In the genomic region with DNA sequence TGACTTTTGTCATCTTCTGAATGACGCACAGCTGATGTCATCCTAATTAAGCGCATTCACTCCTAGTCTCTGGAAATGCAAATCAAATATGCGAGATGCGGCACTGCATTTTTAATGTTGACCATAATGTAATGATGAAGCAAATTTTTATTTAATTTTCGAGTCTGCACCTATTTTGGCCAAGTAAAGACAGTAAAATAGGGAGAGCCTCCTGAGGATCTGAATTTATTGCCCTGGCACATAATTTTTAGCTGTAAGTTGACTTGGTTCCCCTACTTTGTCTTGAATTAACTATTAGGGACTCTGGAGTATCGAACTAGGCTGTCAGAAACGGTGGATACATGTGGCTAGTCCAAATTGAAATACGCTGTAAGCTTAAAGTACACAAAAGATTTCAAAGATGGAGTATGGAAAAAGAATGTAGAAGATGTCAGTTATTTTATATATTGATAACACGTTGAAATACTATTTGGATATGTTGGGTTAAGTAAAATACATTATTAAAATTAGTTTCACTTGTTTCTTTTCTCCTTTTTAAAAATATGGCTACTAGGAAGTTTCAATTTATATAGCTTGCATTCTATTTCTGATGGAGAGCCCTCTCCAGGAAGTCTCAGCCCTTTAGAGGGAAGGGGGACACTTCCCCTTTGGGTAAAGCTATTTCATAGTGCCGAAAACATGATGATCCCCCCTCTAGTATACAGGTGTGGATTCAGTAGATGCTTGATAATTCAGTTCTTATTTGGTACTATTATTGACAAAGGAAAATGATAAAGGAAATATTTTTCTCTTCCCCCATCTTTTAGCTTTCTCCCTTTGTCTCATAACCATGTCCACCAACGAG, we compare ENCODE assay signal across 8 cellular contexts. TPM values are rescaled to one million over a fixed set of nuclear protein-coding genes. Genes with fewer than 3 reads are reported as not detected.
DNase-seq lines count a peak whose midpoint lies in the region; ATAC-seq and TF ChIP-seq lines count a peak whose summit lies in the region.

No MANE protein-coding gene starts in this region.

- H3K4me3 ChIP-seq in HCT116 (replicated peaks in 1 of 2; ENCODE audit: low read depth in 1 of 2, low read length in 2 of 2) (peak overlapping the region; percentile 86 to 92), kidney epithelial cell (ENCODE audit: low read depth, low read length) (peak overlapping the region; percentile 100), thymus (ENCODE audit: low read length) (peak overlapping the region; percentile 91)

- H3K27me3 Mint-ChIP-seq in activated naive CD8-positive, alpha-beta T cell treated with anti-CD3 and anti-CD28 coated beads, Interleukin-2, amount 10 ng/mL, durations not matched to agents 7 days and 5 days, result no peaks in the 10 kb centered on the region

- H3K9me3 Mint-ChIP-seq in activated naive CD8-positive, alpha-beta T cell treated with anti-CD3 and anti-CD28 coated beads, Interleukin-2, amount 10 ng/mL, durations not matched to agents 7 days and 5 days, result no peaks in the 10 kb centered on the region

- peaks cover 28% of the 10 kb centered on the region for H3K36me3 Mint-ChIP-seq in activated naive CD8-positive, alpha-beta T cell treated with anti-CD3 and anti-CD28 coated beads, Interleukin-2, amount 10 ng/mL, durations not matched to agents 7 days and 5 days

- RAD21 ChIA-PET in HCT116 (lab: Charles Lee; ENCODE audit: low non-redundant PET in 1 of 2, low total read pairs in 2 of 2, uncharacterized antibody in 2 of 2, unreplicated experiment in 2 of 2), result no interaction called here

- H3K9me3 ChIP-seq in HCT116 (ENCODE audit: control insufficient read depth in 1 of 2, insufficient read depth in 1 of 2, low read depth in 1 of 2, low read length in 2 of 2) (no peaks in the 10 kb centered on the region), thymus (ENCODE audit: control insufficient read depth) (no peaks in the 10 kb centered on the region)

- no peak for TF ChIP-seq RAD21 in HCT116 (IDR thresholded peaks at IDR 0.05; ENCODE audit: low read depth)

- in situ Hi-C loops in G401 (cut with HindIII; ENCODE audit: low sequenced_read_pairs), result no loop called here

- peaks cover 12% of the 10 kb centered on the region for H3K4me1 Mint-ChIP-seq in activated naive CD8-positive, alpha-beta T cell treated with anti-CD3 and anti-CD28 coated beads, Interleukin-2, amount 10 ng/mL, durations not matched to agents 7 days and 5 days

- no peaks in the 10 kb centered on the region for H3K9me2 ChIP-seq in HCT116 (ENCODE audit: insufficient read depth)

- no peak overlapping the region for H2AFZ ChIP-seq in HCT116 (ENCODE audit: low read depth, low read length, poor library complexity, severe bottlenecking)

- CTCF ChIA-PET in HCT116 (lab: Charles Lee), result no interaction called here

- POLR2A ChIA-PET in HCT116 (lab: Charles Lee), result interaction anchor here (0.7 to 1.8 kb wide), 3 partner anchors 11 to 17 kb away, joined by 3 to 6 read pairs (median 3); no protein-coding TSS in a partner anchor
- POLR2A ChIA-PET in activated naive CD8-positive, alpha-beta T cell treated with anti-CD3 and anti-CD28 coated beads, Interleukin-2, amount 10 ng/mL, durations not matched to agents 7 days and 5 days (lab: Charles Lee), result interaction anchor here (0.6 to 2.3 kb wide), 5 partner anchors 17 to 452 kb away, joined by 3 to 17 read pairs (median 5); no protein-coding TSS in a partner anchor

- BruUV-seq in HCT116 (replicated peaks; lab: Mats Ljungman, UMichigan), result TSS peak; percentile 59

- H3K79me2 ChIP-seq in HCT116 (ENCODE audit: insufficient read depth, low read length), result peaks cover 58% of the 10 kb centered on the region

- H3K4me2 ChIP-seq in HCT116 (ENCODE audit: low read length), result peak overlapping the region; percentile 88

- ATAC-seq in HCT116 (no peak), HG02884 (IDR thresholded peaks at IDR 0.05; ENCODE audit: unreplicated experiment) (no peak)
- ATAC-seq in activated naive CD8-positive, alpha-beta T cell treated with anti-CD3 and anti-CD28 coated beads, Interleukin-2, amount 10 ng/mL, durations not matched to agents 7 days and 5 days (ENCODE audit: low read depth), result no peak

- H3K4me3 Mint-ChIP-seq in activated naive CD8-positive, alpha-beta T cell treated with anti-CD3 and anti-CD28 coated beads, Interleukin-2, amount 10 ng/mL, durations not matched to agents 7 days and 5 days, result peak overlapping the region; percentile 98

- peak overlapping the region; percentile 95 for H3K27ac Mint-ChIP-seq in activated naive CD8-positive, alpha-beta T cell treated with anti-CD3 and anti-CD28 coated beads, Interleukin-2, amount 10 ng/mL, durations not matched to agents 7 days and 5 days

- no peak for TF ChIP-seq POLR2A in HCT116 (IDR thresholded peaks at IDR 0.05; ENCODE audit: borderline replicate concordance, extremely low read depth, insufficient read depth, insufficient read length)

- H3K9ac ChIP-seq in HCT116 (ENCODE audit: low read length), result peak overlapping the region; percentile 98

- H3K27me3 ChIP-seq in HCT116 (ENCODE audit: insufficient read depth, low read length) (no peaks in the 10 kb centered on the region), kidney epithelial cell (ENCODE audit: control insufficient read depth, insufficient read depth, low read length) (no peaks in the 10 kb centered on the region), thymus (ENCODE audit: control insufficient read depth, insufficient read depth) (no peaks in the 10 kb centered on the region)

- TF ChIP-seq CTCF in HCT116 (IDR thresholded peaks at IDR 0.05 in 2 of 3, conservative IDR thresholded peaks at IDR 0.05 in 1 of 3; ENCODE audit: borderline replicate concordance in 1 of 3, insufficient read depth in 1 of 3, low read depth in 2 of 3, low read length in 2 of 3), result no peak
- no peak for TF ChIP-seq CTCF in kidney epithelial cell (IDR thresholded peaks at IDR 0.05; ENCODE audit: insufficient read depth, low read length, poor library complexity, severe bottlenecking)

- peak; percentile 60 for DNase-seq in A172 (ENCODE audit: low spot score)
- DNase-seq in HCT116 (ENCODE audit: low read depth, low spot score), result peak; percentile 36
- DNase-seq in activated naive CD8-positive, alpha-beta T cell treated with anti-CD3 and anti-CD28 coated beads, Interleukin-2, amount 10 ng/mL, durations not matched to agents 7 days and 5 days, result no peak
- DNase-seq in kidney epithelial cell (ENCODE audit: low read depth), result no peak
- DNase-seq in G401 (ENCODE audit: low spot score), result no peak
- DNase-seq in hypothalamus (lab: John Stamatoyannopoulos, UW), result no peak

- H3K4me1 ChIP-seq in HCT116 (ENCODE audit: control insufficient read depth in 1 of 2, insufficient read depth in 2 of 2, low read length in 2 of 2) (peaks cover 17 to 22% of the 10 kb centered on the region in 2 experiments), thymus (ENCODE audit: control insufficient read depth, insufficient read depth, low read length) (no peaks in the 10 kb centered on the region)

- H4K20me1 ChIP-seq in HCT116 (ENCODE audit: insufficient read depth), result peaks cover 22% of the 10 kb centered on the region; the same call in 1 of the 2 replicates

- WGBS in thymus, result 9% methylated on average over 11 of the region's 11 CpGs

- H3K36me3 ChIP-seq in HCT116 (ENCODE audit: control insufficient read depth in 1 of 2, insufficient read depth in 2 of 2, low read length in 2 of 2), result peaks cover 36 to 47% of the 10 kb centered on the region in 2 experiments
- peaks cover 1% of the 10 kb centered on the region for H3K36me3 ChIP-seq in kidney epithelial cell (ENCODE audit: control insufficient read depth, insufficient read depth, low read length)
- H3K36me3 ChIP-seq in thymus (ENCODE audit: control insufficient read depth, insufficient read depth), result peaks cover 30% of the 10 kb centered on the region

- intact Hi-C loops in HCT116 (cut with micrococcal nuclease), result no loop called here

- H3K27ac ChIP-seq in HCT116 (ENCODE audit: low read depth, low read length), result peak overlapping the region; percentile 89
- H3K27ac ChIP-seq in thymus (ENCODE audit: low read depth), result no peak overlapping the region

TF ChIP-seq in HCT116, 20 proteins besides CTCF, POLR2A, EP300 and RAD21:
- TF ChIP-seq TCF7L2 (IDR thresholded peaks at IDR 0.05; ENCODE audit: borderline replicate concordance, extremely low read depth, insufficient read depth, insufficient read length) (no peak), POLR2AphosphoS5 (IDR thresholded peaks at IDR 0.05; ENCODE audit: low read depth, low read length) (no peak), ZFX (IDR thresholded peaks at IDR 0.05) (no peak), EGR1 (IDR thresholded peaks at IDR 0.05; ENCODE audit: low read depth) (no peak), JUND (IDR thresholded peaks at IDR 0.05) (no peak), SIN3A (IDR thresholded peaks at IDR 0.05; ENCODE audit: low read depth) (no peak), ZNF274 (IDR thresholded peaks at IDR 0.05; ENCODE audit: low read depth, low read length) (no peak), FOSL1 (IDR thresholded peaks at IDR 0.05; ENCODE audit: low read depth) (no peak)

RNA-seq across cellular contexts. Expression of gene KPNA2, which starts 1.0 kb away (rescaled TPM):
- 358 and 473 TPM in 2 replicates for total RNA-seq in A172 (2014; rRNA removed; shearing (Covaris generic))
- total RNA-seq in HCT116 (2021; ENCODE audit: unreplicated experiment) (330 TPM), kidney epithelial cell (79.1 and 91.9 TPM in 2 replicates)
- polyA plus RNA-seq in HCT116 (2012), result 213 and 301 TPM in 2 replicates
- 100 to 1,000 TPM; 138 to 148 TPM for total RNA-seq in activated naive CD8-positive, alpha-beta T cell treated with anti-CD3 and anti-CD28 coated beads, Interleukin-2, amount 10 ng/mL, durations not matched to agents 7 days and 5 days
- polyA plus RNA-seq in thymus, result 29.9 TPM
- 148 and 199 TPM in 2 replicates for total RNA-seq in G401 (2014; rRNA removed; shearing (Covaris generic))

RNA-seq across cellular contexts. Expression of gene C17orf58, which starts 40.3 kb away (rescaled TPM):
- 20.0 and 24.2 TPM in 2 replicates for total RNA-seq in A172 (2014; rRNA removed; shearing (Covaris generic))
- total RNA-seq in HCT116 (2021; ENCODE audit: unreplicated experiment) (38.1 TPM), kidney epithelial cell (10.4 and 14.7 TPM in 2 replicates)
- polyA plus RNA-seq in HCT116 (2012), result 39.6 and 42.6 TPM in 2 replicates
- total RNA-seq in activated naive CD8-positive, alpha-beta T cell treated with anti-CD3 and anti-CD28 coated beads, Interleukin-2, amount 10 ng/mL, durations not matched to agents 7 days and 5 days, result 1 to 10 TPM; 3.8 to 4.4 TPM
- 15.7 TPM for polyA plus RNA-seq in thymus
- total RNA-seq in G401 (2014; rRNA removed; shearing (Covaris generic)), result 22.6 and 32.6 TPM in 2 replicates

Comparison
In these comparisons a context has a peak if more than half of its experiments do, and no peak if none do; other contexts are left out.
1. DNase-seq: peak in A172 (single experiment) and HCT116 (single experiment); none in activated naive CD8-positive, alpha-beta T cell treated with anti-CD3 and anti-CD28 coated beads, Interleukin-2, amount 10 ng/mL, durations not matched to agents 7 days and 5 days (single experiment), kidney epithelial cell (single experiment), G401 (single experiment) and hypothalamus (0 of 51).
2. Peak in every context shown above with its lines, with median percentiles within 50 percentile points of each other: H3K4me3 ChIP-seq.